8 cellular contexts compared by ENCODE assay signal in genomic region chr13:76822691-76823267, GRCh38.
DNase-seq lines count a peak whose midpoint lies in the region; ATAC-seq, FAIRE-seq and TF ChIP-seq lines count a peak whose summit lies in the region.

No MANE protein-coding gene starts in this region.

- H2BK12ac ChIP-seq in trophoblast cell (ENCODE audit: low read length) = no peak overlapping the region

- H2AK5ac ChIP-seq in IMR-90 (ENCODE audit: low read depth, low read length) = no peak overlapping the region
- H2AK5ac ChIP-seq in trophoblast cell (ENCODE audit: low read length) = no peak overlapping the region

- H3K14ac ChIP-seq in IMR-90 (replicated peaks; ENCODE audit: low read depth, low read length) = no peak overlapping the region
- H3K14ac ChIP-seq in trophoblast cell (ENCODE audit: low read length) = no peak overlapping the region

- H3K4me1 Mint-ChIP-seq in MCF 10A (ENCODE audit: insufficient read depth, unreplicated experiment) = no peaks in the 10 kb centered on the region

- no peak overlapping the region for H4K5ac ChIP-seq in IMR-90 (ENCODE audit: low read depth, low read length)

- peak; percentile 51 for DNase-seq in MCF 10A (ENCODE audit: unreplicated experiment)
- no peak for DNase-seq in breast epithelium (ENCODE audit: low spot score in 2 of 2)
- peak; percentile 34 for DNase-seq in IMR-90
- no peak for DNase-seq in K562 (ENCODE audit: extremely low read depth in 1 of 4, low spot score in 3 of 4)
- peak; percentile 29 to 78 for DNase-seq in trophoblast cell
- no peak for DNase-seq in activated gamma-delta T cell treated with Interleukin-2 at 50 U/mL for 16 hours
- no peak for DNase-seq in NCI-H1417 treated with DMSO at 0.1 percent for 48 hours (lab: John Stamatoyannopoulos, UW)

- no peak overlapping the region for H3K27ac ChIP-seq in breast epithelium
- no peak overlapping the region for H3K27ac ChIP-seq in IMR-90 (ENCODE audit: insufficient read depth, low read length)
- H3K27ac ChIP-seq in K562 (ENCODE audit: extremely low read depth, low read depth, low read length) = no peak overlapping the region
- no peak overlapping the region for H3K27ac ChIP-seq in trophoblast cell (ENCODE audit: low read depth, low read length)

- CTCF ChIA-PET in MCF 10A (lab: Yijun Ruan, JAX) = interaction anchor here (0.6 to 3.2 kb wide), 26 partner anchors 9 to 947 kb away, joined by 3 to 48 read pairs (median 4); partner anchors contain the start of gene KCTD12
- CTCF ChIA-PET in IMR-90 (lab: Yijun Ruan, JAX) = interaction anchor here (0.6 to 1.1 kb wide), 6 partner anchors 24 to 155 kb away, joined by 3 to 7 read pairs (median 3); no protein-coding TSS in a partner anchor
- CTCF ChIA-PET in K562 (lab: Yijun Ruan, JAX; ENCODE audit: low intra/inter-chr PET ratio) = no interaction called here

- ATAC-seq in IMR-90 (ENCODE audit: low read depth) = peak; percentile 59; the same call in 1 of the 2 replicates
- ATAC-seq in K562 = no peak; the same call in 2 of the 3 replicates
- ATAC-seq in GM21360 (IDR thresholded peaks at IDR 0.05; ENCODE audit: unreplicated experiment) = no peak

- TF ChIP-seq POLR2A in breast epithelium (IDR thresholded peaks at IDR 0.05) = no peak
- no peak for TF ChIP-seq POLR2A in IMR-90 (IDR thresholded peaks at IDR 0.05; ENCODE audit: low read depth, low read length)
- TF ChIP-seq POLR2A in K562 (conservative IDR thresholded peaks at IDR 0.05) = no peak

- no peak overlapping the region for H2BK20ac ChIP-seq in IMR-90 (ENCODE audit: low read depth, low read length)

- POLR2A ChIA-PET in MCF 10A (lab: Yijun Ruan, JAX) = interaction anchor here (0.6 to 1.5 kb wide), 6 partner anchors 30 to 1147 kb away, joined by 3 to 12 read pairs (median 4); no protein-coding TSS in a partner anchor
- POLR2A ChIA-PET in IMR-90 (lab: Charles Lee; ENCODE audit: unreplicated experiment) = no interaction called here
- POLR2A ChIA-PET in K562 (lab: Yijun Ruan, JAX) = interaction anchor here (0.6 kb wide), 1 partner anchor 506 kb away, joined by 4 read pairs; no protein-coding TSS in a partner anchor

- no peak overlapping the region for H2BK15ac ChIP-seq in IMR-90 (ENCODE audit: low read depth, low read length)

- no peaks in the 10 kb centered on the region for H4K20me1 ChIP-seq in IMR-90 (ENCODE audit: insufficient read depth, low read length)
- no peaks in the 10 kb centered on the region for H4K20me1 ChIP-seq in K562 (replicated peaks; ENCODE audit: control insufficient read depth, insufficient read depth, low read length)

- H3K4me3 ChIP-seq in breast epithelium (no peak overlapping the region), IMR-90 (ENCODE audit: insufficient read depth, low read depth, low read length) (no peak overlapping the region), K562 (no peak overlapping the region), trophoblast cell (ENCODE audit: low read depth, low read length) (no peak overlapping the region)

- H2AK9ac ChIP-seq in IMR-90 (replicated peaks; ENCODE audit: low read depth, low read length, poor library complexity) = no peak overlapping the region

- H3K23ac ChIP-seq in IMR-90 (ENCODE audit: low read depth, low read length) (no peak overlapping the region), trophoblast cell (ENCODE audit: low read length) (no peak overlapping the region)

- H3K36me3 ChIP-seq in breast epithelium (no peaks in the 10 kb centered on the region), IMR-90 (ENCODE audit: control insufficient read depth, insufficient read depth, low read length) (no peaks in the 10 kb centered on the region), K562 (ENCODE audit: control insufficient read depth, insufficient read depth, low read length) (no peaks in the 10 kb centered on the region), trophoblast cell (ENCODE audit: control insufficient read depth in 1 of 2, insufficient read depth in 2 of 2, low read length in 2 of 2) (no peaks in the 10 kb centered on the region)

- FAIRE-seq in K562 (lab: Jason Lieb, UNC) = no peak

- TF ChIP-seq EP300 in K562 (IDR thresholded peaks at IDR 0.05; ENCODE audit: low read length) = no peak

- H3K9me3 ChIP-seq in breast epithelium = no peaks in the 10 kb centered on the region
- no peaks in the 10 kb centered on the region for H3K9me3 ChIP-seq in IMR-90 (ENCODE audit: control insufficient read depth, insufficient read depth, low read length)
- H3K9me3 ChIP-seq in K562 (replicated peaks; ENCODE audit: control insufficient read depth, insufficient read depth, low read depth, low read length) = no peaks in the 10 kb centered on the region
- H3K9me3 ChIP-seq in trophoblast cell (ENCODE audit: insufficient read depth, low read depth, low read length) = peaks cover 2% of the 10 kb centered on the region

- no peaks in the 10 kb centered on the region for H3K27me3 ChIP-seq in breast epithelium
- peaks cover 4% of the 10 kb centered on the region for H3K27me3 ChIP-seq in IMR-90 (ENCODE audit: control insufficient read depth, insufficient read depth, low read length)
- no peaks in the 10 kb centered on the region for H3K27me3 ChIP-seq in K562 (ENCODE audit: control insufficient read depth in 2 of 2, insufficient read depth in 2 of 2, low read length in 2 of 2)
- no peaks in the 10 kb centered on the region for H3K27me3 ChIP-seq in trophoblast cell (ENCODE audit: insufficient read depth, low read length)

- no peak overlapping the region for H3K27ac Mint-ChIP-seq in MCF 10A (ENCODE audit: low read depth, unreplicated experiment)

- H3K18ac ChIP-seq in IMR-90 (ENCODE audit: low read depth, low read length) = no peak overlapping the region
- H3K18ac ChIP-seq in trophoblast cell (ENCODE audit: low read length) = no peak overlapping the region

- H3K79me1 ChIP-seq in IMR-90 (ENCODE audit: low read depth in 1 of 2, low read length in 2 of 2) = no peaks in the 10 kb centered on the region
- no peaks in the 10 kb centered on the region for H3K79me1 ChIP-seq in trophoblast cell (ENCODE audit: low read length)

- no peak overlapping the region for H3K4me2 ChIP-seq in IMR-90 (ENCODE audit: low read depth, low read length)
- H3K4me2 ChIP-seq in K562 (ENCODE audit: insufficient read depth, low read length) = no peak overlapping the region
- H3K4me2 ChIP-seq in trophoblast cell (ENCODE audit: low read length) = no peak overlapping the region

- no peak overlapping the region for H2BK120ac ChIP-seq in IMR-90 (ENCODE audit: low read depth, low read length)
- H2BK120ac ChIP-seq in trophoblast cell (ENCODE audit: insufficient read depth, low read length, poor library complexity) = no peak overlapping the region

- H3K9ac ChIP-seq in IMR-90 (ENCODE audit: low read depth, low read length) = no peak overlapping the region
- H3K9ac ChIP-seq in K562 (ENCODE audit: insufficient read depth in 1 of 2, low read depth in 2 of 2, low read length in 2 of 2) = no peak overlapping the region
- no peak overlapping the region for H3K9ac ChIP-seq in trophoblast cell (ENCODE audit: low read length)

- H4K8ac ChIP-seq in IMR-90 (ENCODE audit: low read depth in 2 of 2, low read length in 2 of 2) = no peak overlapping the region
- no peak overlapping the region for H4K8ac ChIP-seq in trophoblast cell (ENCODE audit: low read depth, low read length)

- in situ Hi-C loops in IMR-90 (cut with MboI; ENCODE audit: low sequenced_read_pairs) = no loop called here
- in situ Hi-C loops in K562 (cut with MboI) = no loop called here

- H3K4me1 ChIP-seq in breast epithelium (no peaks in the 10 kb centered on the region), IMR-90 (ENCODE audit: control insufficient read depth, insufficient read depth, low read length) (peaks cover 4% of the 10 kb centered on the region; the same call in 1 of the 2 replicates), K562 (replicated peaks in 1 of 2; ENCODE audit: control insufficient read depth in 2 of 2, insufficient read depth in 2 of 2, low read length in 2 of 2) (no peaks in the 10 kb centered on the region), trophoblast cell (ENCODE audit: control insufficient read depth in 1 of 2, insufficient read depth in 2 of 2, low read length in 2 of 2) (no peaks in the 10 kb centered on the region)

- TF ChIP-seq CTCF in MCF 10A (IDR thresholded peaks at IDR 0.05; ENCODE audit: unreplicated experiment) = peak; percentile 37
- TF ChIP-seq CTCF in breast epithelium (IDR thresholded peaks at IDR 0.05) = no peak
- peak; percentile 25; the same call in 1 of the 2 replicates for TF ChIP-seq CTCF in IMR-90 (conservative IDR thresholded peaks at IDR 0.05; ENCODE audit: low read depth, low read length)
- peak in 1 of 3 experiments; percentile 18; a peak in 2 of 6 replicates for TF ChIP-seq CTCF in K562 (IDR thresholded peaks at IDR 0.05 in 2 of 3, conservative IDR thresholded peaks at IDR 0.05 in 1 of 3; ENCODE audit: insufficient read depth in 2 of 3, low read depth in 1 of 3, low read length in 3 of 3)

- peak; percentile 9; the same call in 1 of the 2 replicates for TF ChIP-seq RAD21 in IMR-90 (IDR thresholded peaks at IDR 0.05; ENCODE audit: low read length)
- peak in 1 of 2 experiments; percentile 16; a peak in 1 of 4 replicates for TF ChIP-seq RAD21 in K562 (CRISPR knock-in tag; conservative IDR thresholded peaks at IDR 0.05 in 1 of 2, IDR thresholded peaks at IDR 0.05 in 1 of 2)

- no CpG with 5 or more reads among the region's 2 CpGs for WGBS in IMR-90 (ENCODE audit: extremely low coverage in 2 of 2, insufficient read length in 1 of 2), 2 experiments
- 0% methylated on average over 2 of the region's 2 CpGs for WGBS in K562 (ENCODE audit: insufficient coverage, low coverage, missing lambda C conversion rate)
- no CpG with 5 or more reads among the region's 2 CpGs for WGBS in trophoblast cell (ENCODE audit: extremely low coverage, insufficient coverage, insufficient read length)

- BruUV-seq in MCF 10A (replicated peaks; lab: Mats Ljungman, UMichigan) = no TSS peak
- no TSS peak for BruUV-seq in IMR-90 (replicated peaks; lab: Mats Ljungman, UMichigan)
- no TSS peak for BruUV-seq in K562 (replicated peaks; lab: Mats Ljungman, UMichigan)

- H4K12ac ChIP-seq in trophoblast cell (ENCODE audit: low read depth, low read length) = no peak overlapping the region

- no peak overlapping the region for H2AFZ ChIP-seq in IMR-90 (replicated peaks; ENCODE audit: low read length, poor library complexity)
- H2AFZ ChIP-seq in K562 (ENCODE audit: low read depth, low read length) = no peak overlapping the region
- no peak overlapping the region for H2AFZ ChIP-seq in trophoblast cell (ENCODE audit: insufficient read depth, low read length, poor library complexity)

- dilution Hi-C loops in IMR-90 (cut with HindIII; ENCODE audit: low sequenced_read_pairs, unreplicated experiment) = no loop called here

- no peak overlapping the region for H3K56ac ChIP-seq in IMR-90 (ENCODE audit: extremely low read depth, insufficient read depth, low read length)

- intact Hi-C loops in MCF 10A (cut with micrococcal nuclease) = loop anchor here (1.0 to 10.0 kb wide), 4 partner anchors 63 to 948 kb away; no protein-coding TSS in a partner anchor
- intact Hi-C loops in breast epithelium (cut with DNase I; ENCODE audit: low total_unique reads) = no loop called here
- intact Hi-C loops in IMR-90 (cut with micrococcal nuclease) = no loop called here
- intact Hi-C loops in K562 (cut with micrococcal nuclease) = no loop called here

- H3K27me3 Mint-ChIP-seq in MCF 10A (ENCODE audit: insufficient read depth, unreplicated experiment) = peaks cover 13% of the 10 kb centered on the region

- H2BK5ac ChIP-seq in IMR-90 (ENCODE audit: low read depth, low read length, poor library complexity, severe bottlenecking) (no peak overlapping the region), trophoblast cell (ENCODE audit: low read depth, low read length, poor library complexity) (no peak overlapping the region)

- no peaks in the 10 kb centered on the region for H3K36me3 Mint-ChIP-seq in MCF 10A (ENCODE audit: insufficient read depth, unreplicated experiment)

- H3K4ac ChIP-seq in IMR-90 (ENCODE audit: low read depth, low read length) = no peak overlapping the region
- no peak overlapping the region for H3K4ac ChIP-seq in trophoblast cell (ENCODE audit: low read depth, low read length)

- H4K91ac ChIP-seq in IMR-90 (ENCODE audit: insufficient read depth, low read depth, low read length) = no peak overlapping the region
- H4K91ac ChIP-seq in trophoblast cell (ENCODE audit: low read depth, low read length) = no peak overlapping the region

- H3K9me1 ChIP-seq in IMR-90 (ENCODE audit: insufficient read depth, low read length) (no peaks in the 10 kb centered on the region), K562 (ENCODE audit: control insufficient read depth, insufficient read depth, low read length) (no peaks in the 10 kb centered on the region)

- no peaks in the 10 kb centered on the region for H3K9me3 Mint-ChIP-seq in MCF 10A (ENCODE audit: unreplicated experiment)

- H3K79me2 ChIP-seq in K562 (ENCODE audit: control insufficient read depth, insufficient read depth, low read length) = no peaks in the 10 kb centered on the region
- H3K79me2 ChIP-seq in trophoblast cell (ENCODE audit: control insufficient read depth, insufficient read depth, low read length, poor library complexity) = no peaks in the 10 kb centered on the region

- no peak overlapping the region for H3K4me3 Mint-ChIP-seq in MCF 10A (ENCODE audit: unreplicated experiment)

Comparison
In these comparisons a context has a peak if more than half of its experiments do, and no peak if none do; other contexts are left out.
1. DNase-seq: peak in MCF 10A (single experiment), IMR-90 (single experiment) and trophoblast cell (2 of 2); none in breast epithelium (0 of 2), K562 (0 of 4), activated gamma-delta T cell treated with Interleukin-2 at 50 U/mL for 16 hours (single experiment) and NCI-H1417 treated with DMSO at 0.1 percent for 48 hours (single experiment).
2. CTCF ChIP-seq: peak in MCF 10A (single experiment) and IMR-90 (single experiment); none in breast epithelium (0 of 3).